23 cellular contexts compared by ENCODE assay signal in the genomic region with DNA sequence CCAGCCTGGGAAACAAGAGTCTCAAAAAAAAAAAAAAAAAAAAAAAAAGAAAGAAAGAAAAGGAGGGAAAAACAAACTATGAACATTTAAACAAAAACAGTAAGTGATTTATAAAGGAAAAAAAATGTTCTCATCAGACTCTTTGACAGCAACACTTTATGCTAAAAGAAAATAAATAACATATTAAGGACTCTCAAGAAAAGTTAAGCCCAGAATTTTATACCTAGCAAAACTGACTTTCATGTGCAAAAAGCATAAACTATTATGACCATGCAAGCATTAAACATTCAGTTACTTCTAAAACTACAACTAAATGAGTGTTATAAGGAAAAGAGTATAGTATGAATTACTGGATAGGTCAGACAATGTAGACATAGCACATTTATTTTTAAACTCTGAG.
"Had no signal": no experiment of that assay in that cellular context is flagged by ENCODE, and none has a peak within 500 bp of the region (broad histone marks: within the 10 kb centered on the region; RNA-seq: fewer than 3 reads in every experiment).

No MANE protein-coding gene starts in this region.

- H3K9me3 ChIP-seq: gastrocnemius medialis had no signal

- H3K4me3 ChIP-seq: coronary artery, dorsolateral prefrontal cortex, esophagus muscularis mucosa, gastrocnemius medialis, heart right ventricle, left lung, lower lobe of right lung, mucosa of descending colon had no signal

- H3K27ac ChIP-seq: coronary artery, dorsolateral prefrontal cortex, esophagus muscularis mucosa, foreskin keratinocyte, gastrocnemius medialis, heart right ventricle, left lung, lower lobe of right lung had no signal

- ATAC-seq: foreskin keratinocyte, gastrocnemius medialis, heart right ventricle, left cardiac atrium, left lung, left ventricle myocardium superior, lower lobe of right lung, mucosa of descending colon had no signal

- FAIRE-seq: colon, endothelial cell of umbilical vein, islet of Langerhans, keratinocyte had no signal

- DNase-seq: dermis blood vessel endothelial cell; dorsolateral prefrontal cortex; effector CD4-positive, alpha-beta T cell; effector memory CD4-positive, alpha-beta T cell; foreskin keratinocyte; gastrocnemius medialis; glutamatergic neuron; head of caudate nucleus; heart right ventricle; hippocampal formation; left cardiac atrium; left lung; left ventricle myocardium superior; lower lobe of right lung; mesenchymal stem cell; mucosa of descending colon; naive B cell had no signal

- H3K36me3 ChIP-seq: gastrocnemius medialis, heart right ventricle, left lung, lower lobe of right lung had no signal

- H3K27me3 ChIP-seq: foreskin keratinocyte, gastrocnemius medialis had no signal

- H3K4me1 ChIP-seq: gastrocnemius medialis, heart right ventricle, left lung, lower lobe of right lung had no signal
